Comparison of ENCODE assay signal across 29 cellular contexts in genomic region chrX:72301781-72302180, GRCh38. TPM values are rescaled to one million over a fixed set of nuclear protein-coding genes. Genes with fewer than 3 reads are reported as not detected.
"Had no signal": no experiment of that assay in that cellular context is flagged by ENCODE, and none has a peak within 500 bp of the region (broad histone marks: within the 10 kb centered on the region; RNA-seq: fewer than 3 reads in every experiment).

No MANE protein-coding gene starts in this region.

- H3K4me3 Mint-ChIP-seq: stimulated activated effector memory CD8-positive, alpha-beta T cell treated with anti-CD3 and anti-CD28 coated beads, Interleukin-12 subunit alpha, Interleukin-12 subunit beta, amount 100 ng/mL, for 72 hours; stimulated activated memory B cell treated with anti-CD40 and anti-IgM and Interleukin-4, amounts not matched to agents 10 μg/mL and 1 μg/mL and 100 μg/mL, for 72 hours; stimulated activated naive B cell treated with anti-CD40 and anti-IgM and Interleukin-4, amounts not matched to agents 10 μg/mL and 1 μg/mL and 100 μg/mL, for 72 hours; stimulated activated naive CD8-positive, alpha-beta T cell treated with anti-CD3 and anti-CD28 coated beads, Interleukin-15, amount 100 ng/mL, for 72 hours; stimulated activated naive CD8-positive, alpha-beta T cell treated with anti-CD3 and anti-CD28 coated beads, Interleukin-15, Interleukin-2, amounts not matched to agents 100 ng/mL and 50 ng/mL, for 24 hours; type B pancreatic cell had no signal

- H3K4me1 ChIP-seq: testis, upper lobe of right lung had no signal

- H3K27ac Mint-ChIP-seq: stimulated activated effector memory CD8-positive, alpha-beta T cell treated with anti-CD3 and anti-CD28 coated beads, Interleukin-12 subunit alpha, Interleukin-12 subunit beta, amount 100 ng/mL, for 72 hours; stimulated activated memory B cell treated with anti-CD40 and anti-IgM and Interleukin-4, amounts not matched to agents 10 μg/mL and 1 μg/mL and 100 μg/mL, for 72 hours; stimulated activated naive B cell treated with anti-CD40 and anti-IgM and Interleukin-4, amounts not matched to agents 10 μg/mL and 1 μg/mL and 100 μg/mL, for 72 hours; stimulated activated naive CD8-positive, alpha-beta T cell treated with anti-CD3 and anti-CD28 coated beads, Interleukin-15, amount 100 ng/mL, for 72 hours; stimulated activated naive CD8-positive, alpha-beta T cell treated with anti-CD3 and anti-CD28 coated beads, Interleukin-15, Interleukin-2, amounts not matched to agents 100 ng/mL and 50 ng/mL, for 24 hours; type B pancreatic cell had no signal

- H3K9me3 ChIP-seq: stomach, suprapubic skin, testis, thoracic aorta, thyroid gland, tibial artery, tibial nerve, transverse colon, upper lobe of left lung, upper lobe of right lung, uterus, vagina had no signal

- H3K27me3 ChIP-seq: testis had no signal

- H3K4me3 ChIP-seq: stomach, suprapubic skin, testis, thoracic aorta, thyroid gland, tibial artery, tibial nerve, transverse colon, upper lobe of left lung, upper lobe of right lung, uterus, vagina had no signal

- ATAC-seq: stimulated activated effector memory CD8-positive, alpha-beta T cell treated with anti-CD3 and anti-CD28 coated beads, Interleukin-12 subunit alpha, Interleukin-12 subunit beta, amount 100 ng/mL, for 72 hours; stimulated activated memory B cell treated with anti-CD40 and anti-IgM and Interleukin-4, amounts not matched to agents 10 μg/mL and 1 μg/mL and 100 μg/mL, for 72 hours; stimulated activated naive B cell treated with anti-CD40 and anti-IgM and Interleukin-4, amounts not matched to agents 10 μg/mL and 1 μg/mL and 100 μg/mL, for 72 hours; stimulated activated naive CD8-positive, alpha-beta T cell treated with anti-CD3 and anti-CD28 coated beads, Interleukin-15, amount 100 ng/mL, for 72 hours; stimulated activated naive CD8-positive, alpha-beta T cell treated with anti-CD3 and anti-CD28 coated beads, Interleukin-15, Interleukin-2, amounts not matched to agents 100 U/mL and 50 U/mL, for 24 hours; upper lobe of right lung had no signal

- DNase-seq: stimulated activated CD4-positive, alpha-beta T cell treated with anti-CD3 and anti-CD28 coated beads, Interleukin-2, amount 100 ng/mL, for 48 hours; stimulated activated CD4-positive, alpha-beta T cell treated with anti-CD3 and anti-CD28 coated beads, Interleukin-4, amount 100 ng/mL, for 1 hour; stimulated activated CD4-positive, alpha-beta T cell treated with anti-CD3 and anti-CD28 coated beads, Interleukin-4, amount 100 ng/mL, for 24 hours; stimulated activated CD4-positive, alpha-beta T cell treated with anti-CD3 and anti-CD28 coated beads, Interleukin-4, amount 100 ng/mL, for 4 hours; stimulated activated CD8-positive, alpha-beta memory T cell treated with anti-CD3 and anti-CD28 coated beads, Interleukin-4, amount 100 ng/mL, for 48 hours; stimulated activated naive B cell treated with anti-CD40 and anti-IgM and Interleukin-4, amounts not matched to agents 10 μg/mL and 1 μg/mL and 100 μg/mL, for 72 hours; stimulated activated naive CD4-positive, alpha-beta T cell; stimulated activated naive CD4-positive, alpha-beta T cell treated with Interleukin-2 at 50 U/mL for 16 hours; stimulated activated naive CD8-positive, alpha-beta T cell treated with anti-CD3 and anti-CD28 coated beads, Interleukin-15, amount 100 ng/mL, for 72 hours; stimulated activated naive CD8-positive, alpha-beta T cell treated with anti-CD3 and anti-CD28 coated beads, Interleukin-15, Interleukin-2, amounts not matched to agents 100 U/mL and 50 U/mL, for 24 hours; stomach; substantia nigra; testis; thyroid gland; tibial artery; transverse colon; trophoblast cell; upper lobe of left lung; upper lobe of right lung; uterus had no signal

- H3K36me3 Mint-ChIP-seq: stimulated activated memory B cell treated with anti-CD40 and anti-IgM and Interleukin-4, amounts not matched to agents 10 μg/mL and 1 μg/mL and 100 μg/mL, for 72 hours; stimulated activated naive B cell treated with anti-CD40 and anti-IgM and Interleukin-4, amounts not matched to agents 10 μg/mL and 1 μg/mL and 100 μg/mL, for 72 hours; type B pancreatic cell had no signal

- H3K36me3 ChIP-seq: stomach, suprapubic skin, thoracic aorta, thyroid gland, tibial artery, tibial nerve, transverse colon, upper lobe of left lung, upper lobe of right lung, uterus, vagina had no signal

- H3K27ac ChIP-seq: stomach, suprapubic skin, testis, thoracic aorta, thyroid gland, tibial artery, tibial nerve, transverse colon, upper lobe of left lung, upper lobe of right lung, uterus, vagina had no signal

- H3K9me3 Mint-ChIP-seq: stimulated activated effector memory CD8-positive, alpha-beta T cell treated with anti-CD3 and anti-CD28 coated beads, Interleukin-12 subunit alpha, Interleukin-12 subunit beta, amount 100 ng/mL, for 72 hours; stimulated activated memory B cell treated with anti-CD40 and anti-IgM and Interleukin-4, amounts not matched to agents 10 μg/mL and 1 μg/mL and 100 μg/mL, for 72 hours; stimulated activated naive B cell treated with anti-CD40 and anti-IgM and Interleukin-4, amounts not matched to agents 10 μg/mL and 1 μg/mL and 100 μg/mL, for 72 hours; stimulated activated naive CD8-positive, alpha-beta T cell treated with anti-CD3 and anti-CD28 coated beads, Interleukin-15, amount 100 ng/mL, for 72 hours; stimulated activated naive CD8-positive, alpha-beta T cell treated with anti-CD3 and anti-CD28 coated beads, Interleukin-15, Interleukin-2, amounts not matched to agents 100 ng/mL and 50 ng/mL, for 24 hours; type B pancreatic cell had no signal

RNA-seq across cellular contexts. Expression of gene CITED1, which starts 3.9 kb away (rescaled TPM):
- total RNA-seq: ureter had no signal
